In the genomic region with DNA sequence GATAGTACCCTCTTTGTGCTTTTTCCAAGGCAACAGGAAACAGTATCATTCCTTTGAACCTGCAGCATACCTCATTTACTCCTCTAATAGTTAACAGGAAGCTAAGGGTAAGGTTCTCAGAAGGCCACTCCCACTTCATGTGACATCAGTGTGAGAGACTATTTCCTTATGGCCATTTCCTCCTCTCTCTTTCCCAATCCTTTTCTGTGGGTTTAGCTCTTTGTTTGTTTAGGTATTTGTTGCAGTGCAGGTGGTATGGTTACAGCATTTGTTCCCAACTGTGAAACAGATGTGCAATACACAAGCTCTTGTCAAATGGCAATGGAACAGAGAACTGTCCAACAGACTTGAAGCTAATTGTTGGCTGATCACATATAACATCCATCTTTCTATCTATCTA, we compare ENCODE assay signal across 1 cellular context.
A peak's percentile ranks its signal among the peaks of the same experiment; 100 is the strongest.
TF ChIP-seq lines count a peak whose summit lies in the region.

No MANE protein-coding gene starts in this region.

TF ChIP-seq in K562, 482 proteins besides CTCF, POLR2A, EP300 and RAD21:
- TF ChIP-seq TRIM24 (IDR thresholded peaks at IDR 0.05) (peak in 1 of 2 experiments; percentile 26; a peak in 1 of 4 replicates), EHMT2 (IDR thresholded peaks at IDR 0.05) (peak; percentile 33; the same call in 1 of the 2 replicates), CEBPB (tag; IDR thresholded peaks at IDR 0.05) (peak; percentile 56; the same call in 1 of the 2 replicates), FOXA3 (CRISPR knock-in tag; conservative IDR thresholded peaks at IDR 0.05 in 1 of 2, IDR thresholded peaks at IDR 0.05 in 1 of 2) (peak in 1 of 2 experiments; percentile 83; a peak in 2 of 4 replicates), CEBPG (CRISPR knock-in tag; IDR thresholded peaks at IDR 0.05) (peak; percentile 48), CEBPG (tag; conservative IDR thresholded peaks at IDR 0.05 in 1 of 2, IDR thresholded peaks at IDR 0.05 in 1 of 2) (peak; percentile 30 to 67; a peak in 3 of 4 replicates), ZNF24 (IDR thresholded peaks at IDR 0.05) (0 out of 2 replicates have a peak, but pooled peaks have one; percentile 40), ZBTB40 (IDR thresholded peaks at IDR 0.05) (peak; percentile 28; the same call in 1 of the 2 replicates), ZBTB40 (CRISPR knock-in tag; IDR thresholded peaks at IDR 0.05) (no peak), ZNF175 (CRISPR knock-in tag; IDR thresholded peaks at IDR 0.05; ENCODE audit: low read depth) (0 out of 2 replicates have a peak, but pooled peaks have one; percentile 30), MAFG (tag; conservative IDR thresholded peaks at IDR 0.05) (no peak), ELF1 (tag; IDR thresholded peaks at IDR 0.05) (peak; percentile 43; the same call in 1 of the 2 replicates), GTF3C2 (IDR thresholded peaks at IDR 0.05; ENCODE audit: borderline replicate concordance, extremely low read depth, insufficient read length) (no peak), GABPA (tag; conservative IDR thresholded peaks at IDR 0.05; ENCODE audit: low read depth) (peak; percentile 39; the same call in 1 of the 2 replicates), SOX6 (IDR thresholded peaks at IDR 0.05) (0 out of 2 replicates have a peak, but pooled peaks have one; percentile 17)
- TF ChIP-seq, protein P1, sequence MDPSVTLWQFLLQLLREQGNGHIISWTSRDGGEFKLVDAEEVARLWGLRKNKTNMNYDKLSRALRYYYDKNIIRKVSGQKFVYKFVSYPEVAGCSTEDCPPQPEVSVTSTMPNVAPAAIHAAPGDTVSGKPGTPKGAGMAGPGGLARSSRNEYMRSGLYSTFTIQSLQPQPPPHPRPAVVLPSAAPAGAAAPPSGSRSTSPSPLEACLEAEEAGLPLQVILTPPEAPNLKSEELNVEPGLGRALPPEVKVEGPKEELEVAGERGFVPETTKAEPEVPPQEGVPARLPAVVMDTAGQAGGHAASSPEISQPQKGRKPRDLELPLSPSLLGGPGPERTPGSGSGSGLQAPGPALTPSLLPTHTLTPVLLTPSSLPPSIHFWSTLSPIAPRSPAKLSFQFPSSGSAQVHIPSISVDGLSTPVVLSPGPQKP (CRISPR knock-in tag; IDR thresholded peaks at IDR 0.05): no peak
